ENCODE assay signal across 7 cellular contexts in genomic region chr1:214427871-214428277, GRCh38.
DNase-seq lines count a peak whose midpoint lies in the region; ATAC-seq and TF ChIP-seq lines count a peak whose summit lies in the region.

No MANE protein-coding gene starts in this region.

- TF ChIP-seq POLR2A in gastroesophageal sphincter (IDR thresholded peaks at IDR 0.05), result no peak
- TF ChIP-seq POLR2A in gastrocnemius medialis (IDR thresholded peaks at IDR 0.05), result no peak

- peaks cover 0 to 13% (median 0%) of the 10 kb centered on the region in 3 donors for H3K4me1 ChIP-seq in gastroesophageal sphincter
- peaks cover 25 to 36% of the 10 kb centered on the region in 2 donors for H3K4me1 ChIP-seq in gastrocnemius medialis

- 62 to 65% methylated on average over 7 of the region's 7 CpGs for WGBS in gastroesophageal sphincter (ENCODE audit: low coverage in 1 of 2), 2 donors

- ATAC-seq in GM18520 (IDR thresholded peaks at IDR 0.05; ENCODE audit: unreplicated experiment) (peak; percentile 95), HG02884 (IDR thresholded peaks at IDR 0.05; ENCODE audit: unreplicated experiment) (peak; percentile 93), gastroesophageal sphincter (peak; percentile 25), gastrocnemius medialis (no peak)

- intact Hi-C loops in gastrocnemius medialis (cut with DNase I; ENCODE audit: low total_unique reads), result no loop called here

- no peak for TF ChIP-seq EP300 in gastroesophageal sphincter (IDR thresholded peaks at IDR 0.05)

- no peak overlapping the region for H3K27ac ChIP-seq in gastroesophageal sphincter
- H3K27ac ChIP-seq in gastrocnemius medialis, result no peak overlapping the region

- H3K9me3 ChIP-seq in gastroesophageal sphincter, result no peaks in the 10 kb centered on the region
- no peaks in the 10 kb centered on the region for H3K9me3 ChIP-seq in gastrocnemius medialis

- no peak for TF ChIP-seq CTCF in gastroesophageal sphincter (IDR thresholded peaks at IDR 0.05)
- no peak for TF ChIP-seq CTCF in gastrocnemius medialis (IDR thresholded peaks at IDR 0.05 in 4 of 5, conservative IDR thresholded peaks at IDR 0.05 in 1 of 5)

- H3K4me3 ChIP-seq in gastroesophageal sphincter, result no peak overlapping the region
- H3K4me3 ChIP-seq in gastrocnemius medialis, result no peak overlapping the region

- H3K27me3 ChIP-seq in gastroesophageal sphincter (no peaks in the 10 kb centered on the region), gastrocnemius medialis (no peaks in the 10 kb centered on the region)

- in situ Hi-C loops in gastrocnemius medialis (cut with MboI; ENCODE audit: low sequenced_read_pairs in 4 of 4), result no loop called here

- H3K36me3 ChIP-seq in gastroesophageal sphincter (no peaks in the 10 kb centered on the region), gastrocnemius medialis (no peaks in the 10 kb centered on the region)

- peak; percentile 93 to 98 for DNase-seq in NOMO-1 (lab: John Stamatoyannopoulos, UW; ENCODE audit: unreplicated experiment in 2 of 2)
- peak; percentile 17 for DNase-seq in activated CD8-positive, alpha-beta memory T cell treated with anti-CD3 and anti-CD28 coated beads, Interleukin-2, amount 50 U/mL, for 1 hour (ENCODE audit: extremely low read depth)
- DNase-seq in stimulated activated CD8-positive, alpha-beta memory T cell treated with anti-CD3 and anti-CD28 coated beads, Interleukin-15, amount 100 ng/mL, for 4 hours (ENCODE audit: low read depth in 2 of 2), result peak; percentile 26 to 36
- no peak for DNase-seq in gastrocnemius medialis

Comparison
In these comparisons a context has a peak if more than half of its experiments do, and no peak if none do; other contexts are left out.
1. ATAC-seq: peak in GM18520 (single experiment), HG02884 (single experiment) and gastroesophageal sphincter (single experiment); none in gastrocnemius medialis (0 of 2).
2. DNase-seq: peak in NOMO-1 (2 of 2), activated CD8-positive, alpha-beta memory T cell treated with anti-CD3 and anti-CD28 coated beads, Interleukin-2, amount 50 U/mL, for 1 hour (single experiment) and stimulated activated CD8-positive, alpha-beta memory T cell treated with anti-CD3 and anti-CD28 coated beads, Interleukin-15, amount 100 ng/mL, for 4 hours (2 of 2); none in gastrocnemius medialis (0 of 2).